Comparison of ENCODE assay signal across 8 cellular contexts in the genomic region with DNA sequence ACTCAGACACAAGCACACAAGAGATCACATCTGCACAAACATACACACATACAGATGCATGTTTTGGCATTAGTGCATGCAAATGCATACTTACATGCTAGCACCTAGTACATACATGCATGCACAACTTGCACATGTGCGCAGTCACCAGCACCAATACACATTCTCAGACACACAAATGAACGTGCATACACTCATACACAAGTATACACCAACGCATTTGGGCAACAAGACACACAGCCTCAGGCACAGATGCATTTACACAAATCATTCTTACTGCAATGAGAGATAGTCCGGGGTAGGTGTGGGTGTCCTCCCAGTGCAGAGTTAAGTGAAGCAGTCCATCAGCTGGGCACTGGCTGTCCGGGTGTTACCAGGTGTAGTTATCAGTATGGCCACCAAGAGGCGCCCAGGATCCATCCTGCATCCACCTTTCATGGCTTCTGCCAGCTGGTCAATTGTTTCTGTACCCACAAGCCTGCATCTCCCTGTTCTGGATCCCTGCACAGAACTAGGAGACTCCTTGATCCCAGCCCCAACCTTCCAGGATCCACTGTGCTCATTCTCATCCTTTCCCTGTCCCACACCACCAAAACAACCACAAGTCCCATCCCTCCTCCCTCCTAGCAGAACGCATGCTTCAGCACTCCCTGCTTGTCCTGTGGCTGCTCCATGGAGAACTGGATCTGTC. TPM values are rescaled to one million over a fixed set of nuclear protein-coding genes. Genes with fewer than 3 reads are reported as not detected.
DNase-seq lines count a peak whose midpoint lies in the region; ATAC-seq and TF ChIP-seq lines count a peak whose summit lies in the region.

No MANE protein-coding gene starts in this region.

- H3K27ac ChIP-seq in CD4-positive, alpha-beta T cell (ENCODE audit: low read depth, low read length): no peak overlapping the region
- H3K27ac ChIP-seq in IMR-90 (ENCODE audit: insufficient read depth, low read length): no peak overlapping the region

- H4K5ac ChIP-seq in IMR-90 (ENCODE audit: low read depth, low read length): no peak overlapping the region

- intact Hi-C loops in CD4-positive, alpha-beta T cell (cut with DNase I, micrococcal nuclease): loop anchor here (1.0 to 2.0 kb wide), 2 partner anchors 322 to 338 kb away; no protein-coding TSS in a partner anchor
- intact Hi-C loops in IMR-90 (cut with micrococcal nuclease): loop anchor here (1.0 to 2.0 kb wide), 5 partner anchors 36 to 338 kb away; no protein-coding TSS in a partner anchor
- intact Hi-C loops in left ventricle myocardium superior (cut with micrococcal nuclease): no loop called here

- 41% methylated on average over 2 of the region's 7 CpGs; no CpG with 5 or more reads in 1 of the 2 experiments for WGBS in IMR-90 (ENCODE audit: extremely low coverage in 2 of 2, insufficient read length in 1 of 2), 2 experiments

- DNase-seq in CD4-positive, alpha-beta T cell: peak in 8 of 10 experiments; percentile 7 to 41 (median 12)
- DNase-seq in GM19240 (ENCODE audit: insufficient read length, low spot score) (peak; percentile 46), IMR-90 (peak; percentile 67), RPMI8226 (peak; percentile 72), left ventricle myocardium superior (peak; percentile 45), renal cortical epithelial cell (ENCODE audit: low read depth) (peak; percentile 50)
- peak; percentile 56 for DNase-seq in activated naive CD8-positive, alpha-beta T cell treated with anti-CD3 and anti-CD28 coated beads, Interleukin-2, amount 10 ng/mL, durations not matched to agents 7 days and 5 days

- H4K8ac ChIP-seq in IMR-90 (ENCODE audit: low read depth in 2 of 2, low read length in 2 of 2): no peak overlapping the region

- CTCF ChIA-PET in CD4-positive, alpha-beta T cell (lab: Charles Lee): interaction anchor here (1.5 to 1.7 kb wide), 2 partner anchors 322 to 338 kb away, joined by 3 to 9 read pairs; no protein-coding TSS in a partner anchor
- CTCF ChIA-PET in IMR-90 (lab: Yijun Ruan, JAX): interaction anchor here (0.6 to 2.4 kb wide), 21 partner anchors 11 to 338 kb away, joined by 3 to 13 read pairs (median 5); partner anchors contain the start of gene FOXD2

- H3K18ac ChIP-seq in IMR-90 (ENCODE audit: low read depth, low read length): no peak overlapping the region

- H3K4me1 Mint-ChIP-seq in CD4-positive, alpha-beta T cell (ENCODE audit: low read depth): no peaks in the 10 kb centered on the region
- H3K4me1 Mint-ChIP-seq in activated naive CD8-positive, alpha-beta T cell treated with anti-CD3 and anti-CD28 coated beads, Interleukin-2, amount 10 ng/mL, durations not matched to agents 7 days and 5 days: no peaks in the 10 kb centered on the region

- in situ Hi-C loops in IMR-90 (cut with MboI; ENCODE audit: low sequenced_read_pairs): loop anchor here (5.0 kb wide), 1 partner anchor 34 kb away; no protein-coding TSS in a partner anchor

- H3K9me3 Mint-ChIP-seq in CD4-positive, alpha-beta T cell: no peaks in the 10 kb centered on the region
- no peaks in the 10 kb centered on the region for H3K9me3 Mint-ChIP-seq in activated naive CD8-positive, alpha-beta T cell treated with anti-CD3 and anti-CD28 coated beads, Interleukin-2, amount 10 ng/mL, durations not matched to agents 7 days and 5 days

- no peak; the same call in 1 of the 2 replicates for TF ChIP-seq POLR2A in IMR-90 (IDR thresholded peaks at IDR 0.05; ENCODE audit: low read depth, low read length)

- H3K4me3 ChIP-seq in IMR-90 (ENCODE audit: insufficient read depth, low read depth, low read length): no peak overlapping the region

- no peak overlapping the region for H2BK20ac ChIP-seq in IMR-90 (ENCODE audit: low read depth, low read length)

- peak; percentile 32 for ATAC-seq in CD4-positive, alpha-beta T cell (ENCODE audit: poor library complexity)
- ATAC-seq in IMR-90 (ENCODE audit: low read depth): peak; percentile 91
- peak; percentile 79 for ATAC-seq in activated naive CD8-positive, alpha-beta T cell treated with anti-CD3 and anti-CD28 coated beads, Interleukin-2, amount 10 ng/mL, durations not matched to agents 7 days and 5 days (ENCODE audit: low read depth)
- peak; percentile 67 for ATAC-seq in left ventricle myocardium superior
- ATAC-seq in HG03108 (IDR thresholded peaks at IDR 0.05; ENCODE audit: unreplicated experiment): no peak

- no TSS peak for BruUV-seq in IMR-90 (replicated peaks; lab: Mats Ljungman, UMichigan)

- H3K4me2 ChIP-seq in IMR-90 (ENCODE audit: low read depth, low read length): peak overlapping the region; percentile 23; the same call in 1 of the 2 replicates

- no peak overlapping the region for H2BK120ac ChIP-seq in IMR-90 (ENCODE audit: low read depth, low read length)

- H3K9me1 ChIP-seq in IMR-90 (ENCODE audit: insufficient read depth, low read length): no peaks in the 10 kb centered on the region

- no peak overlapping the region for H2AK5ac ChIP-seq in IMR-90 (ENCODE audit: low read depth, low read length)

- H3K36me3 Mint-ChIP-seq in CD4-positive, alpha-beta T cell (ENCODE audit: low read depth): no peaks in the 10 kb centered on the region
- H3K36me3 Mint-ChIP-seq in activated naive CD8-positive, alpha-beta T cell treated with anti-CD3 and anti-CD28 coated beads, Interleukin-2, amount 10 ng/mL, durations not matched to agents 7 days and 5 days: no peaks in the 10 kb centered on the region

- no peak overlapping the region for H3K4ac ChIP-seq in IMR-90 (ENCODE audit: low read depth, low read length)

- H4K20me1 ChIP-seq in IMR-90 (ENCODE audit: insufficient read depth, low read length): peaks cover 8% of the 10 kb centered on the region; the same call in 1 of the 2 replicates

- no peak overlapping the region for H3K14ac ChIP-seq in IMR-90 (replicated peaks; ENCODE audit: low read depth, low read length)

- H3K56ac ChIP-seq in IMR-90 (ENCODE audit: extremely low read depth, insufficient read depth, low read length): no peak overlapping the region

- TF ChIP-seq RAD21 in IMR-90 (IDR thresholded peaks at IDR 0.05; ENCODE audit: low read length): peak; percentile 96

- H3K9me3 ChIP-seq in CD4-positive, alpha-beta T cell (ENCODE audit: control insufficient read depth, low read length): no peaks in the 10 kb centered on the region
- H3K9me3 ChIP-seq in IMR-90 (ENCODE audit: control insufficient read depth, insufficient read depth, low read length): no peaks in the 10 kb centered on the region

- H3K79me1 ChIP-seq in IMR-90 (ENCODE audit: low read depth in 1 of 2, low read length in 2 of 2): no peaks in the 10 kb centered on the region

- H3K23ac ChIP-seq in IMR-90 (ENCODE audit: low read depth, low read length): no peak overlapping the region; the same call in 1 of the 2 replicates

- no peak overlapping the region for H3K9ac ChIP-seq in IMR-90 (ENCODE audit: low read depth, low read length)

- no peak overlapping the region for H2BK15ac ChIP-seq in IMR-90 (ENCODE audit: low read depth, low read length)

- POLR2A ChIA-PET in CD4-positive, alpha-beta T cell (lab: Charles Lee): no interaction called here
- POLR2A ChIA-PET in IMR-90 (lab: Charles Lee; ENCODE audit: unreplicated experiment): no interaction called here
- POLR2A ChIA-PET in activated naive CD8-positive, alpha-beta T cell treated with anti-CD3 and anti-CD28 coated beads, Interleukin-2, amount 10 ng/mL, durations not matched to agents 7 days and 5 days (lab: Charles Lee): no interaction called here

- H2AFZ ChIP-seq in IMR-90 (replicated peaks; ENCODE audit: low read length, poor library complexity): peak overlapping the region; percentile 60

- H2BK5ac ChIP-seq in IMR-90 (ENCODE audit: low read depth, low read length, poor library complexity, severe bottlenecking): no peak overlapping the region

- no peak overlapping the region for H4K91ac ChIP-seq in IMR-90 (ENCODE audit: insufficient read depth, low read depth, low read length)

- TF ChIP-seq CTCF in CD4-positive, alpha-beta T cell (IDR thresholded peaks at IDR 0.05): peak; percentile 43
- TF ChIP-seq CTCF in IMR-90 (conservative IDR thresholded peaks at IDR 0.05; ENCODE audit: low read depth, low read length): peak; percentile 90

- H3K36me3 ChIP-seq in IMR-90 (ENCODE audit: control insufficient read depth, insufficient read depth, low read length): no peaks in the 10 kb centered on the region

- H3K27me3 ChIP-seq in CD4-positive, alpha-beta T cell (ENCODE audit: control insufficient read depth, insufficient read depth, low read length): no peaks in the 10 kb centered on the region
- H3K27me3 ChIP-seq in IMR-90 (ENCODE audit: control insufficient read depth, insufficient read depth, low read length): no peaks in the 10 kb centered on the region; the same call in 1 of the 2 replicates

- dilution Hi-C loops in IMR-90 (cut with HindIII; ENCODE audit: low sequenced_read_pairs, unreplicated experiment): no loop called here

- peaks cover 2% of the 10 kb centered on the region; the same call in 1 of the 2 replicates for H3K4me1 ChIP-seq in IMR-90 (ENCODE audit: control insufficient read depth, insufficient read depth, low read length)

- H3K27me3 Mint-ChIP-seq in CD4-positive, alpha-beta T cell: peaks cover 15% of the 10 kb centered on the region
- peaks cover 21% of the 10 kb centered on the region for H3K27me3 Mint-ChIP-seq in activated naive CD8-positive, alpha-beta T cell treated with anti-CD3 and anti-CD28 coated beads, Interleukin-2, amount 10 ng/mL, durations not matched to agents 7 days and 5 days

- no peak overlapping the region for H3K27ac Mint-ChIP-seq in CD4-positive, alpha-beta T cell
- H3K27ac Mint-ChIP-seq in activated naive CD8-positive, alpha-beta T cell treated with anti-CD3 and anti-CD28 coated beads, Interleukin-2, amount 10 ng/mL, durations not matched to agents 7 days and 5 days: no peak overlapping the region

- no peak overlapping the region for H3K4me3 Mint-ChIP-seq in CD4-positive, alpha-beta T cell
- no peak overlapping the region for H3K4me3 Mint-ChIP-seq in activated naive CD8-positive, alpha-beta T cell treated with anti-CD3 and anti-CD28 coated beads, Interleukin-2, amount 10 ng/mL, durations not matched to agents 7 days and 5 days

- H2AK9ac ChIP-seq in IMR-90 (replicated peaks; ENCODE audit: low read depth, low read length, poor library complexity): peak overlapping the region; percentile 56

RNA-seq across cellular contexts. Expression of gene FOXE3, which starts 27.4 kb away (rescaled TPM):
- total RNA-seq in CD4-positive, alpha-beta T cell: not detected
- total RNA-seq in IMR-90 (2012; rRNA removed) (not detected in 2 replicates), left ventricle myocardium superior (not detected), renal cortical epithelial cell (not detected in 2 replicates)
- polyA plus RNA-seq in IMR-90 (2012; rRNA removed): 0.12 TPM in 1 of 2 replicates, not detected in the other
- 0.03 and 0.13 TPM in 2 replicates for polyA plus RNA-seq in IMR-90 (2012; cell fraction: cytosol; rRNA removed)
- polyA plus RNA-seq in IMR-90 (2012; cell fraction: nucleus; rRNA removed; ENCODE audit: low replicate concordance): 0.03 and 0.18 TPM in 2 replicates
- total RNA-seq in activated naive CD8-positive, alpha-beta T cell treated with anti-CD3 and anti-CD28 coated beads, Interleukin-2, amount 10 ng/mL, durations not matched to agents 7 days and 5 days: not detected

RNA-seq across cellular contexts. Expression of gene FOXD2, which starts 49.2 kb away (rescaled TPM):
- under 1 TPM; 0.22 to 0.34 TPM for total RNA-seq in CD4-positive, alpha-beta T cell
- under 0.01 TPM in 2 replicates for total RNA-seq in IMR-90 (2012; rRNA removed)
- polyA plus RNA-seq in IMR-90 (2012; rRNA removed): 0.03 and 0.04 TPM in 2 replicates
- polyA plus RNA-seq in IMR-90 (2012; cell fraction: cytosol; rRNA removed): 0.03 and 0.10 TPM in 2 replicates
- polyA plus RNA-seq in IMR-90 (2012; cell fraction: nucleus; rRNA removed; ENCODE audit: low replicate concordance): 0.10 and 0.17 TPM in 2 replicates
- total RNA-seq in activated naive CD8-positive, alpha-beta T cell treated with anti-CD3 and anti-CD28 coated beads, Interleukin-2, amount 10 ng/mL, durations not matched to agents 7 days and 5 days: under 1 TPM; 0.50 to 0.71 TPM
- total RNA-seq in left ventricle myocardium superior: not detected
- 0.15 TPM in 1 of 2 replicates, not detected in the other for total RNA-seq in renal cortical epithelial cell

RNA-seq across cellular contexts. Expression of gene CMPK1, which starts 55.1 kb away (rescaled TPM):
- 100 to 1,000 TPM; 112 TPM for total RNA-seq in CD4-positive, alpha-beta T cell
- 23.1 and 75.3 TPM in 2 replicates for total RNA-seq in IMR-90 (2012; rRNA removed)
- polyA plus RNA-seq in IMR-90 (2012; rRNA removed): 24.0 and 31.9 TPM in 2 replicates
- 9.1 and 14.8 TPM in 2 replicates for polyA plus RNA-seq in IMR-90 (2012; cell fraction: cytosol; rRNA removed)
- polyA plus RNA-seq in IMR-90 (2012; cell fraction: nucleus; rRNA removed; ENCODE audit: low replicate concordance): 5.9 and 9.6 TPM in 2 replicates
- 100 to 1,000 TPM in 1 of 2 experiments, 10 to 100 TPM in 1; 98.8 to 102 TPM for total RNA-seq in activated naive CD8-positive, alpha-beta T cell treated with anti-CD3 and anti-CD28 coated beads, Interleukin-2, amount 10 ng/mL, durations not matched to agents 7 days and 5 days
- 81.0 TPM for total RNA-seq in left ventricle myocardium superior
- total RNA-seq in renal cortical epithelial cell: 176 and 210 TPM in 2 replicates

Comparison
In these comparisons a context has a peak if more than half of its experiments do, and no peak if none do; other contexts are left out.
1. DNase-seq: peak in every context shown above with its lines; median percentile 72 in RPMI8226; 67 in IMR-90; 56 in activated naive CD8-positive, alpha-beta T cell treated with anti-CD3 and anti-CD28 coated beads, Interleukin-2, amount 10 ng/mL, durations not matched to agents 7 days and 5 days; 50 in renal cortical epithelial cell; 46 in GM19240; 45 in left ventricle myocardium superior; 12 in CD4-positive, alpha-beta T cell.